In the genomic region with DNA sequence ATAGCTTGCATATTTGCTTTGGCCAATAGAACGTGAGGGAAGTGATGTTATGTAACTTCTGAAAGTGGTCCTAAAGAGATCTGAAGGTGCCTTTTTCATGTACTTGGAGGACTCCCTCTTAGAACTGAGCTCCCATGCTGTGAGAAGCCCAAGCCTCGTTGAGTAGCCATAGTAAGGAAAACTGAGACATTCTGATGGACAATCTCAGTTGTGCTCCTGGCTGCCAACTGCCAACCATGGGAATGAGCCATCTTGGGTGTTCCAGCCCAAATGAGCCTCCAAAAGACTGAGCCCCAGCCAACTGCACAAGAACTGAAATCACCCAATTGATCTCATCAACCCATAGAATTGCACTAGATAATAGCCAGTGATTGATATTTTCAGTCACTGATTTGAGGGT, we compare ENCODE assay signal across 19 cellular contexts.
DNase-seq lines count a peak whose midpoint lies in the region; ATAC-seq and TF ChIP-seq lines count a peak whose summit lies in the region.
"Had no signal": no experiment of that assay in that cellular context is flagged by ENCODE, and none has a peak within 500 bp of the region (broad histone marks: within the 10 kb centered on the region; RNA-seq: fewer than 3 reads in every experiment).

No MANE protein-coding gene starts in this region.

- DNase-seq in activated T-cell treated with anti-CD3 and anti-CD28 coated beads, Interleukin-2, amount 50 U/mL, for 72 hours: no peak
- no peak for DNase-seq in activated T-cell treated with anti-CD3 and anti-CD28 coated beads, Interleukin-2, amount 50 U/mL, for 1 hour
- no peak for DNase-seq in stimulated activated naive B cell treated with anti-CD40 and anti-IgM and Interleukin-4, amounts not matched to agents 10 μg/mL and 1 μg/mL and 100 μg/mL, for 72 hours
- no peak for DNase-seq in NCI-H2081 treated with DMSO at 0.1 percent for 48 hours (lab: John Stamatoyannopoulos, UW)
- DNase-seq: CD4-positive, CD25-positive, alpha-beta regulatory T cell; EL; GF-D8; NCI-H1092 treated with DMSO at 0.1 percent for 48 hours; NCI-H146; NCI-H2029 treated with DMSO at 0.1 percent for 48 hours; NCI-H2171; NCI-H345; NCI-H524; NCI-H82; SIG-M5 had no signal

- H3K4me1 Mint-ChIP-seq in activated T-cell treated with anti-CD3 and anti-CD28 coated beads, Interleukin-2, amount 50 U/mL, for 72 hours (ENCODE audit: low read depth): peaks cover 80% of the 10 kb centered on the region
- peaks cover 42% of the 10 kb centered on the region for H3K4me1 Mint-ChIP-seq in activated T-helper 17 cell treated with anti-CD3 and anti-CD28 coated beads, Interleukin-2, amount 50 U/mL, for 72 hours
- peaks cover 40 to 58% of the 10 kb centered on the region in 2 donors for H3K4me1 Mint-ChIP-seq in stimulated activated naive B cell treated with anti-CD40 and anti-IgM and Interleukin-4, amounts not matched to agents 10 μg/mL and 1 μg/mL and 100 μg/mL, for 72 hours

- peaks cover 32 to 38% of the 10 kb centered on the region in 2 donors for H3K36me3 Mint-ChIP-seq in activated T-cell treated with anti-CD3 and anti-CD28 coated beads, Interleukin-2, amount 50 U/mL, for 72 hours (ENCODE audit: insufficient read depth in 2 of 2)
- H3K36me3 Mint-ChIP-seq in activated T-helper 17 cell treated with anti-CD3 and anti-CD28 coated beads, Interleukin-2, amount 50 U/mL, for 72 hours (ENCODE audit: low read depth): peaks cover 41% of the 10 kb centered on the region
- peaks cover 34 to 60% of the 10 kb centered on the region in 2 donors for H3K36me3 Mint-ChIP-seq in stimulated activated naive B cell treated with anti-CD40 and anti-IgM and Interleukin-4, amounts not matched to agents 10 μg/mL and 1 μg/mL and 100 μg/mL, for 72 hours

- ATAC-seq in activated T-cell treated with anti-CD3 and anti-CD28 coated beads, Interleukin-2, amount 50 U/mL, for 72 hours (replicated peaks in 1 of 2): no peak
- no peak for ATAC-seq in activated T-helper 17 cell treated with anti-CD3 and anti-CD28 coated beads, Interleukin-2, amount 50 U/mL, for 72 hours (replicated peaks)
- no peak for ATAC-seq in stimulated activated naive B cell treated with anti-CD40 and anti-IgM and Interleukin-4, amounts not matched to agents 10 μg/mL and 1 μg/mL and 100 μg/mL, for 72 hours (replicated peaks)
- no peak for ATAC-seq in GM21737 (IDR thresholded peaks at IDR 0.05; ENCODE audit: unreplicated experiment)
- ATAC-seq: Panc1 had no signal

- no peaks in the 10 kb centered on the region for H3K27me3 Mint-ChIP-seq in activated T-cell treated with anti-CD3 and anti-CD28 coated beads, Interleukin-2, amount 50 U/mL, for 72 hours (ENCODE audit: low read depth)
- H3K27me3 Mint-ChIP-seq in activated T-helper 17 cell treated with anti-CD3 and anti-CD28 coated beads, Interleukin-2, amount 50 U/mL, for 72 hours: no peaks in the 10 kb centered on the region
- H3K27me3 Mint-ChIP-seq in stimulated activated naive B cell treated with anti-CD40 and anti-IgM and Interleukin-4, amounts not matched to agents 10 μg/mL and 1 μg/mL and 100 μg/mL, for 72 hours: no peaks in the 10 kb centered on the region
- H3K27me3 Mint-ChIP-seq: CD4-positive, CD25-positive, alpha-beta regulatory T cell had no signal

- H3K4me3 Mint-ChIP-seq in activated T-cell treated with anti-CD3 and anti-CD28 coated beads, Interleukin-2, amount 50 U/mL, for 72 hours: peak overlapping the region; percentile 39 to 49
- H3K4me3 Mint-ChIP-seq in activated T-helper 17 cell treated with anti-CD3 and anti-CD28 coated beads, Interleukin-2, amount 50 U/mL, for 72 hours: peak overlapping the region; percentile 75
- H3K4me3 Mint-ChIP-seq in stimulated activated naive B cell treated with anti-CD40 and anti-IgM and Interleukin-4, amounts not matched to agents 10 μg/mL and 1 μg/mL and 100 μg/mL, for 72 hours: no peak overlapping the region
- H3K4me3 Mint-ChIP-seq: CD4-positive, CD25-positive, alpha-beta regulatory T cell had no signal

- H3K27ac Mint-ChIP-seq in activated T-cell treated with anti-CD3 and anti-CD28 coated beads, Interleukin-2, amount 50 U/mL, for 72 hours: no peak overlapping the region
- peak overlapping the region; percentile 91 for H3K27ac Mint-ChIP-seq in activated T-helper 17 cell treated with anti-CD3 and anti-CD28 coated beads, Interleukin-2, amount 50 U/mL, for 72 hours
- H3K27ac Mint-ChIP-seq in stimulated activated naive B cell treated with anti-CD40 and anti-IgM and Interleukin-4, amounts not matched to agents 10 μg/mL and 1 μg/mL and 100 μg/mL, for 72 hours: peak overlapping the region; percentile 69

- peak; percentile 39 for TF ChIP-seq POLR2A in GM19193 (IDR thresholded peaks at IDR 0.05; ENCODE audit: extremely low read depth, insufficient read depth, insufficient read length)

- H3K9me3 Mint-ChIP-seq in activated T-cell treated with anti-CD3 and anti-CD28 coated beads, Interleukin-2, amount 50 U/mL, for 72 hours: peaks cover 13 to 17% of the 10 kb centered on the region in 2 donors
- H3K9me3 Mint-ChIP-seq in activated T-helper 17 cell treated with anti-CD3 and anti-CD28 coated beads, Interleukin-2, amount 50 U/mL, for 72 hours: peaks cover 4% of the 10 kb centered on the region
- H3K9me3 Mint-ChIP-seq in stimulated activated naive B cell treated with anti-CD40 and anti-IgM and Interleukin-4, amounts not matched to agents 10 μg/mL and 1 μg/mL and 100 μg/mL, for 72 hours: peaks cover 20 to 25% of the 10 kb centered on the region in 2 donors

Comparison
In these comparisons a context has a peak if more than half of its experiments do, and no peak if none do; other contexts are left out.
1. H3K4me3 Mint-ChIP-seq: peak in activated T-cell treated with anti-CD3 and anti-CD28 coated beads, Interleukin-2, amount 50 U/mL, for 72 hours (2 of 2) and activated T-helper 17 cell treated with anti-CD3 and anti-CD28 coated beads, Interleukin-2, amount 50 U/mL, for 72 hours (single experiment); none in stimulated activated naive B cell treated with anti-CD40 and anti-IgM and Interleukin-4, amounts not matched to agents 10 μg/mL and 1 μg/mL and 100 μg/mL, for 72 hours (0 of 2).